Comparison of ENCODE assay signal across 25 cellular contexts in the genomic region with DNA sequence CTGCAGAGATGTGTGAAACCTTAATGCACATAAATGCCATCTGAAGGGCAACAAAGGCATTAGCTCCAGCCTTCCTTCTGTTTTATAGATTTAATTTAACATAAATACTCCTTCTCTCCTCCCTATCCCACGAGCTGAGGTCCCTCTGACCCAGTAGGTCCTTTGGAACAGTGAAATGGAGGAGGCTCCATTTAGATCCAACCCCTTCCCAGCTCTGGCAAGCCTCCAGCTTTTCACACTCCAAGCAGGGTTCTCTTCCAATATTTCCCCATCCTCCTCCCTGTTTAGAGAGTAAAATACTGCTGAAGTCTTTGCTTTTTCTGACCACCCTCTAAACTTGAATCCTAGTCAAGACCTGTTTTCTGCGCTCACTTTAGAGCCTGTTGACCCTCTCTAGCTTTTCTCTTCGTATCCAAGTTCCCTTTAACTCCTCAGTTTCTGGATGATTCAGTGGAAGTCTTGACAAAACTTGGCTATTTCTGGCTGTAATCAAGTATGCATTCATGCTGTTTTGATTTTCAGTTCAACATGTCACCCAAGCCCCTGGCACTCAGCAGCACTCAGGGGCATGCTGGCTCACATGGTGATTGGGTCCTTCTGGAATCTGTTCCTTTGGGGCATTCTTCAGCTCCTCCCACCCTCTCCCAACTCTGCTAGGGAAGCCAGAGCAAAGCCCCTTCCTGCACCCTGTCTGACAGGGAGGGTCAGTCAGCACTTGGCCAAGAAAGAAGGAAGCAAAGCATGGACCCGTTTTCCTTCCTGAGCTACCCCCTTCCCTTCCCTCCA. TPM values are rescaled to one million over a fixed set of nuclear protein-coding genes. Genes with fewer than 3 reads are reported as not detected.
DNase-seq lines count a peak whose midpoint lies in the region; ATAC-seq and TF ChIP-seq lines count a peak whose summit lies in the region.
"Had no signal": no experiment of that assay in that cellular context is flagged by ENCODE, and none has a peak within 500 bp of the region (broad histone marks: within the 10 kb centered on the region; RNA-seq: fewer than 3 reads in every experiment).

No MANE protein-coding gene starts in this region.

- H3K9me3 Mint-ChIP-seq in MCF 10A (ENCODE audit: unreplicated experiment): no peaks in the 10 kb centered on the region
- no peaks in the 10 kb centered on the region for H3K9me3 Mint-ChIP-seq in stimulated activated memory B cell treated with anti-CD40 and anti-IgM and Interleukin-4, amounts not matched to agents 10 μg/mL and 1 μg/mL and 100 μg/mL, for 72 hours
- H3K9me3 Mint-ChIP-seq: activated naive CD8-positive, alpha-beta T cell treated with anti-CD3 and anti-CD28 coated beads, Interleukin-2, amount 50 U/mL, for 24 hours; H9; stimulated activated effector memory CD8-positive, alpha-beta T cell treated with anti-CD3 and anti-CD28 coated beads, Interleukin-12 subunit alpha, Interleukin-12 subunit beta, amount 100 ng/mL, for 72 hours had no signal

- ATAC-seq in stimulated activated memory B cell treated with anti-CD40 and anti-IgM and Interleukin-4, amounts not matched to agents 10 μg/mL and 1 μg/mL and 100 μg/mL, for 72 hours: no peak
- ATAC-seq in T-helper 17 cell: no peak
- ATAC-seq: activated CD8-positive, alpha-beta T cell treated with anti-CD3 and anti-CD28 coated beads, Interleukin-2, amount 10 ng/mL, durations not matched to agents 7 days and 5 days; activated naive CD8-positive, alpha-beta T cell treated with anti-CD3 and anti-CD28 coated beads, Interleukin-2, amount 50 U/mL, for 24 hours; psoas muscle; stimulated activated effector memory CD8-positive, alpha-beta T cell treated with anti-CD3 and anti-CD28 coated beads, Interleukin-12 subunit alpha, Interleukin-12 subunit beta, amount 100 ng/mL, for 72 hours had no signal

- H3K9me3 ChIP-seq in breast epithelium: no peaks in the 10 kb centered on the region
- H3K9me3 ChIP-seq in SJCRH30 (replicated peaks): no peaks in the 10 kb centered on the region
- H3K9me3 ChIP-seq in T-helper 17 cell (ENCODE audit: control insufficient read depth, low read length, poor library complexity, severe bottlenecking): no peaks in the 10 kb centered on the region
- H3K9me3 ChIP-seq: psoas muscle had no signal

- POLR2A ChIA-PET in MCF 10A (lab: Yijun Ruan, JAX): interaction anchor here (0.8 to 1.6 kb wide), 4 partner anchors 9 to 189 kb away, joined by 3 to 4 read pairs (median 4); no protein-coding TSS in a partner anchor

- H3K27ac ChIP-seq in breast epithelium (peak overlapping the region; percentile 5 to 28), SJCRH30 (no peak overlapping the region)
- H3K27ac ChIP-seq: brain microvascular endothelial cell, coronary artery, KMS-11, psoas muscle had no signal

- no peaks in the 10 kb centered on the region for H3K27me3 ChIP-seq in breast epithelium
- H3K27me3 ChIP-seq in SJCRH30: no peaks in the 10 kb centered on the region

- TF ChIP-seq POLR2A in breast epithelium (IDR thresholded peaks at IDR 0.05): no peak

- H3K27me3 Mint-ChIP-seq in MCF 10A (ENCODE audit: insufficient read depth, unreplicated experiment) (no peaks in the 10 kb centered on the region), T-helper 17 cell (peaks cover 31% of the 10 kb centered on the region)
- no peaks in the 10 kb centered on the region for H3K27me3 Mint-ChIP-seq in stimulated activated memory B cell treated with anti-CD40 and anti-IgM and Interleukin-4, amounts not matched to agents 10 μg/mL and 1 μg/mL and 100 μg/mL, for 72 hours

- H3K27ac Mint-ChIP-seq in MCF 10A (ENCODE audit: low read depth, unreplicated experiment) (no peak overlapping the region), T-helper 17 cell (no peak overlapping the region)
- peak overlapping the region; percentile 3 for H3K27ac Mint-ChIP-seq in stimulated activated memory B cell treated with anti-CD40 and anti-IgM and Interleukin-4, amounts not matched to agents 10 μg/mL and 1 μg/mL and 100 μg/mL, for 72 hours
- H3K27ac Mint-ChIP-seq: activated CD8-positive, alpha-beta T cell treated with anti-CD3 and anti-CD28 coated beads, Interleukin-2, amount 10 ng/mL, durations not matched to agents 7 days and 5 days; activated naive CD8-positive, alpha-beta T cell treated with anti-CD3 and anti-CD28 coated beads, Interleukin-2, amount 50 U/mL, for 24 hours; H9; stimulated activated effector memory CD8-positive, alpha-beta T cell treated with anti-CD3 and anti-CD28 coated beads, Interleukin-12 subunit alpha, Interleukin-12 subunit beta, amount 100 ng/mL, for 72 hours had no signal

- CTCF ChIA-PET in MCF 10A (lab: Yijun Ruan, JAX): interaction anchor here (0.8 to 0.9 kb wide), 2 partner anchors 24 to 188 kb away, joined by 4 read pairs; no protein-coding TSS in a partner anchor

- no peaks in the 10 kb centered on the region for H3K4me1 ChIP-seq in breast epithelium
- peaks cover 10% of the 10 kb centered on the region; the same call in 1 of the 2 replicates for H3K4me1 ChIP-seq in SJCRH30
- H3K4me1 ChIP-seq: psoas muscle had no signal

- no peaks in the 10 kb centered on the region for H3K36me3 ChIP-seq in breast epithelium
- no peaks in the 10 kb centered on the region for H3K36me3 ChIP-seq in SJCRH30
- H3K36me3 ChIP-seq: brain microvascular endothelial cell had no signal

- H3K4me1 Mint-ChIP-seq in MCF 10A (ENCODE audit: insufficient read depth, unreplicated experiment) (no peaks in the 10 kb centered on the region), T-helper 17 cell (peaks cover 7% of the 10 kb centered on the region)
- peaks cover 64% of the 10 kb centered on the region for H3K4me1 Mint-ChIP-seq in stimulated activated memory B cell treated with anti-CD40 and anti-IgM and Interleukin-4, amounts not matched to agents 10 μg/mL and 1 μg/mL and 100 μg/mL, for 72 hours
- H3K4me1 Mint-ChIP-seq: stimulated activated effector memory CD8-positive, alpha-beta T cell treated with anti-CD3 and anti-CD28 coated beads, Interleukin-12 subunit alpha, Interleukin-12 subunit beta, amount 100 ng/mL, for 72 hours had no signal

- DNase-seq in breast epithelium (ENCODE audit: low spot score in 2 of 2) (no peak), MCF 10A (ENCODE audit: unreplicated experiment) (no peak), SJCRH30 (peak; percentile 24 to 52), medulla oblongata (ENCODE audit: extremely low spot score) (peak; percentile 27), T-helper 17 cell (no peak), ecto neural progenitor cell (ENCODE audit: low spot score) (no peak)
- no peak for DNase-seq in stimulated activated CD4-positive, alpha-beta T cell treated with anti-CD3 and anti-CD28 coated beads, Interleukin-2, amount 100 ng/mL, for 48 hours
- DNase-seq: ACHN; activated CD4-positive, alpha-beta T cell treated with anti-CD3 and anti-CD28 coated beads for 1 hour; activated CD8-positive, alpha-beta T cell treated with anti-CD3 and anti-CD28 coated beads, Interleukin-2, amount 10 ng/mL, durations not matched to agents 7 days and 5 days; activated effector memory CD4-positive, alpha-beta T cell treated with Interleukin-2 at 50 U/mL for 16 hours; activated naive CD8-positive, alpha-beta T cell treated with anti-CD3 and anti-CD28 coated beads, Interleukin-2, amount 50 U/mL, for 24 hours; activated T-cell treated with anti-CD3 and anti-CD28 coated beads for 4 hours; brain microvascular endothelial cell; DMS79; H9; MV-4-11; NCI-H2029; psoas muscle had no signal

- TF ChIP-seq CTCF in breast epithelium (IDR thresholded peaks at IDR 0.05) (no peak), MCF 10A (IDR thresholded peaks at IDR 0.05; ENCODE audit: unreplicated experiment) (no peak)

- H3K36me3 Mint-ChIP-seq in MCF 10A (ENCODE audit: insufficient read depth, unreplicated experiment) (no peaks in the 10 kb centered on the region), T-helper 17 cell (ENCODE audit: low read depth) (peaks cover 3% of the 10 kb centered on the region)
- peaks cover 27% of the 10 kb centered on the region for H3K36me3 Mint-ChIP-seq in stimulated activated memory B cell treated with anti-CD40 and anti-IgM and Interleukin-4, amounts not matched to agents 10 μg/mL and 1 μg/mL and 100 μg/mL, for 72 hours
- H3K36me3 Mint-ChIP-seq: stimulated activated effector memory CD8-positive, alpha-beta T cell treated with anti-CD3 and anti-CD28 coated beads, Interleukin-12 subunit alpha, Interleukin-12 subunit beta, amount 100 ng/mL, for 72 hours had no signal

- intact Hi-C loops in breast epithelium (cut with DNase I; ENCODE audit: low total_unique reads): no loop called here
- intact Hi-C loops in MCF 10A (cut with micrococcal nuclease): no loop called here

- no peak overlapping the region for H3K4me3 Mint-ChIP-seq in MCF 10A (ENCODE audit: unreplicated experiment)
- H3K4me3 Mint-ChIP-seq in stimulated activated memory B cell treated with anti-CD40 and anti-IgM and Interleukin-4, amounts not matched to agents 10 μg/mL and 1 μg/mL and 100 μg/mL, for 72 hours: no peak overlapping the region
- no peak overlapping the region for H3K4me3 Mint-ChIP-seq in T-helper 17 cell
- H3K4me3 Mint-ChIP-seq: activated CD8-positive, alpha-beta T cell treated with anti-CD3 and anti-CD28 coated beads, Interleukin-2, amount 10 ng/mL, durations not matched to agents 7 days and 5 days; activated naive CD8-positive, alpha-beta T cell treated with anti-CD3 and anti-CD28 coated beads, Interleukin-2, amount 50 U/mL, for 24 hours; stimulated activated effector memory CD8-positive, alpha-beta T cell treated with anti-CD3 and anti-CD28 coated beads, Interleukin-12 subunit alpha, Interleukin-12 subunit beta, amount 100 ng/mL, for 72 hours had no signal

- BruUV-seq in MCF 10A (replicated peaks; lab: Mats Ljungman, UMichigan): no TSS peak

- peak overlapping the region in 1 of 3 donors; percentile 17 for H3K4me3 ChIP-seq in breast epithelium
- no peak overlapping the region for H3K4me3 ChIP-seq in SJCRH30
- H3K4me3 ChIP-seq: coronary artery, psoas muscle, smooth muscle cell had no signal

RNA-seq across cellular contexts. Expression of a gene that starts 6.8 kb away (rescaled TPM):
- total RNA-seq in breast epithelium: 10 to 100 TPM; 26.4 to 77.0 (median 40.2) TPM
- 11.6 and 16.8 TPM in 2 replicates for total RNA-seq in MCF 10A (2022)
- total RNA-seq in SJCRH30 (2014; rRNA removed; shearing (Covaris generic)): 13.6 and 13.8 TPM in 2 replicates
- 10 to 100 TPM in 1 of 2 donors, 1 to 10 TPM in 1; 4.7 to 12.9 TPM for total RNA-seq in T-helper 17 cell
- total RNA-seq: myocyte had no signal

Comparison
In these comparisons a context has a peak if more than half of its experiments do, and no peak if none do; other contexts are left out.
1. DNase-seq: peak in SJCRH30 (2 of 2) and medulla oblongata (single experiment); none in breast epithelium (0 of 2), MCF 10A (single experiment), T-helper 17 cell (0 of 3), ecto neural progenitor cell (single experiment) and stimulated activated CD4-positive, alpha-beta T cell treated with anti-CD3 and anti-CD28 coated beads, Interleukin-2, amount 100 ng/mL, for 48 hours (0 of 2).